ENCODE assay signal across 28 cellular contexts in the genomic region with DNA sequence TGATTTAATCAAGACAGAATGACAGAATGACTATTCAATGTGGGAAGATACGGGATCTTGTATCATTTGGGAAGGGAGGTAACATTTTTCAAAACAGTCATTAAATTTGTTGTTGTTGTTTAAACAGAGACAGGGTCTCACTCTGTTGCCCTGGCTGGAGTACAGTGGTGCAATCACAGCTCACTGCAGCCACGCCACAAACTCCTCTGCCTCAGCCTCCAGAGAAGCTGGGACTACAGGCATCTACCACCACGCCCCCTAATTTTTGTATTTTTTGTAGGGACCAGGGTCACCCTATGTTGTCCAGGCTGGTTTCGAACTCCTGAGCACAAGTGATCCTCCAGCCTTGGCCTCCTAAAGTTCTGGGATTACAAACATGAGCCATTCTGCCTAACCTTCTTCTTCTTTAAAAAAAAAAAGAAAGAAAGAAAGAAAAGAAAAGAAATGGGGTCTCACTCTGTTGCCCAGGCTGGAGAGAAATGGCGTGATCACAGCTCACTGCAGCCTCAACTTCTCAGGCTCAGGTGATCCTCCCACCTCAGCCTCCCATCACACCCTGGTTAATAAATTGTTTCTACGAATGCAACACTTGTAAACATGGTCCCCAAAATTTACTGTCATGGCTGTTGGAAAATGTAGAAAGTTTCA. TPM values are rescaled to one million over a fixed set of nuclear protein-coding genes. Genes with fewer than 3 reads are reported as not detected.
DNase-seq lines count a peak whose midpoint lies in the region; ATAC-seq, FAIRE-seq and TF ChIP-seq lines count a peak whose summit lies in the region.
"Had no signal": no experiment of that assay in that cellular context is flagged by ENCODE, and none has a peak within 500 bp of the region (broad histone marks: within the 10 kb centered on the region; RNA-seq: fewer than 3 reads in every experiment).

No MANE protein-coding gene starts in this region.

- CTCF ChIA-PET in HEK293 (lab: Yijun Ruan, JAX) (interaction anchor here (1.0 kb wide), 1 partner anchor 23 kb away, joined by 3 read pairs; no protein-coding TSS in a partner anchor), H1 (lab: Charles Lee; ENCODE audit: partially characterized antibody) (interaction anchor here (1.3 to 2.3 kb wide), 3 partner anchors 12 to 35 kb away, joined by 3 to 6 read pairs (median 3); no protein-coding TSS in a partner anchor)

- H3K4me3 Mint-ChIP-seq in CD14-positive monocyte, result no peak overlapping the region
- no peak overlapping the region for H3K4me3 Mint-ChIP-seq in HFFc6
- H3K4me3 Mint-ChIP-seq in naive thymus-derived CD8-positive, alpha-beta T cell, result no peak overlapping the region
- H3K4me3 Mint-ChIP-seq: activated CD4-positive, alpha-beta T cell treated with anti-CD3 and anti-CD28 coated beads for 36 hours; activated T-cell treated with anti-CD3 and anti-CD28 coated beads, Interleukin-2, amount 50 U/mL, for 4 hours; effector memory CD8-positive, alpha-beta T cell; T-helper 2 cell treated with Interferon-gamma antibody and Interleukin-4, amounts not matched to agents 5 μg/mL and 100 μg/mL, for 36 hours had no signal

- H3K9me3 Mint-ChIP-seq in CD14-positive monocyte (no peaks in the 10 kb centered on the region), HFFc6 (no peaks in the 10 kb centered on the region)
- no peaks in the 10 kb centered on the region for H3K9me3 Mint-ChIP-seq in naive thymus-derived CD8-positive, alpha-beta T cell
- H3K9me3 Mint-ChIP-seq: activated T-cell treated with anti-CD3 and anti-CD28 coated beads, Interleukin-2, amount 50 U/mL, for 4 hours; effector memory CD8-positive, alpha-beta T cell; T-helper 2 cell treated with Interferon-gamma antibody and Interleukin-4, amounts not matched to agents 5 μg/mL and 100 μg/mL, for 36 hours had no signal

- H3K79me2 ChIP-seq in H1 (ENCODE audit: control insufficient read depth in 1 of 2, insufficient read depth in 2 of 2, low read length in 2 of 2), result peaks cover 36 to 99% of the 10 kb centered on the region in 2 experiments

- H3K23me2 ChIP-seq in H1 (ENCODE audit: low read depth, low read length), result no peaks in the 10 kb centered on the region

- H3K56ac ChIP-seq in H1 (replicated peaks; ENCODE audit: insufficient read length, low read depth, low read length), result no peak overlapping the region

- 92% methylated on average over 6 of the region's 6 CpGs; no CpG with 5 or more reads in 1 of the 2 experiments for WGBS in H1 (ENCODE audit: extremely low coverage in 1 of 2, insufficient coverage in 1 of 2, insufficient read length in 1 of 2, insufficient replicate concordance in 2 of 2, low coverage in 1 of 2, low lambda C conversion rate in 2 of 2, missing lambda C conversion rate in 1 of 2), 2 experiments
- 90 to 95% methylated on average over 6 of the region's 6 CpGs for WGBS in sigmoid colon, 2 donors

- TF ChIP-seq POLR2A in H1 (IDR thresholded peaks at IDR 0.05; ENCODE audit: control extremely low read depth in 1 of 2, low read depth in 2 of 2, low read length in 2 of 2) (no peak), sigmoid colon (IDR thresholded peaks at IDR 0.05) (no peak)

- TF ChIP-seq EP300 in H1 (IDR thresholded peaks at IDR 0.05; ENCODE audit: borderline replicate concordance in 1 of 2, low read depth in 2 of 2, low read length in 2 of 2) (no peak), sigmoid colon (IDR thresholded peaks at IDR 0.05) (no peak)

- no peak overlapping the region for H3K23ac ChIP-seq in H1 (ENCODE audit: insufficient read length)

- no peak overlapping the region for H3K9ac ChIP-seq in H1 (replicated peaks in 1 of 4; ENCODE audit: extremely low read depth in 1 of 4, low read depth in 3 of 4, low read length in 3 of 4)

- H3K4me1 Mint-ChIP-seq in CD14-positive monocyte (peaks cover 67% of the 10 kb centered on the region), HFFc6 (ENCODE audit: low read depth) (peaks cover 41% of the 10 kb centered on the region)
- peaks cover 24 to 65% (median 54%) of the 10 kb centered on the region in 4 donors for H3K4me1 Mint-ChIP-seq in naive thymus-derived CD8-positive, alpha-beta T cell

- H3K4ac ChIP-seq in H1 (replicated peaks; ENCODE audit: insufficient read length, low read depth, low read length), result no peak overlapping the region

- no peak overlapping the region for H4K5ac ChIP-seq in H1 (ENCODE audit: insufficient read length, low read depth, low read length)

- H3K27ac Mint-ChIP-seq in CD14-positive monocyte (peak overlapping the region in 5 of 7 donors; percentile 3 to 68 (median 24)), HFFc6 (no peak overlapping the region)
- H3K27ac Mint-ChIP-seq in naive thymus-derived CD8-positive, alpha-beta T cell, result peak overlapping the region in 2 of 10 donors; percentile 5 to 78
- H3K27ac Mint-ChIP-seq: activated CD4-positive, alpha-beta T cell treated with anti-CD3 and anti-CD28 coated beads for 36 hours; T-helper 2 cell treated with Interferon-gamma antibody and Interleukin-4, amounts not matched to agents 5 μg/mL and 100 μg/mL, for 36 hours had no signal

- H4K91ac ChIP-seq in H1 (replicated peaks; ENCODE audit: insufficient read length, low read length), result no peak overlapping the region

- DNase-seq in CD14-positive monocyte (ENCODE audit: low spot score) (no peak), H1 (ENCODE audit: low read depth in 1 of 2, low spot score in 2 of 2) (no peak), sigmoid colon (no peak), LoVo (ENCODE audit: low spot score) (no peak), HFFc6 (no peak)
- no peak for DNase-seq in naive thymus-derived CD8-positive, alpha-beta T cell
- DNase-seq: activated CD4-positive, alpha-beta T cell treated with anti-CD3 and anti-CD28 coated beads for 36 hours; activated naive CD4-positive, alpha-beta T cell; activated T-cell treated with anti-CD3 and anti-CD28 coated beads, Interleukin-2, amount 50 U/mL, for 4 hours; brain microvascular endothelial cell; Calu3; DMS79 treated with DMSO at 0.1 percent for 48 hours; effector memory CD8-positive, alpha-beta T cell; foreskin fibroblast; GF-D8; NCI-H1092; NCI-H1694 treated with DMSO at 0.1 percent for 48 hours; NCI-H2171; NCI-H510A had no signal

- H3K14ac ChIP-seq in H1 (ENCODE audit: insufficient read length), result no peak overlapping the region

- H2BK5ac ChIP-seq in H1 (ENCODE audit: low read depth, low read length), result no peak overlapping the region

- no peak overlapping the region for H3K18ac ChIP-seq in H1 (ENCODE audit: extremely low read depth, low read length)

- no peak overlapping the region for H2BK15ac ChIP-seq in H1 (ENCODE audit: low read length)

- ATAC-seq in HG03159 (IDR thresholded peaks at IDR 0.05; ENCODE audit: unreplicated experiment), result no peak
- no peak for ATAC-seq in naive thymus-derived CD8-positive, alpha-beta T cell
- ATAC-seq: activated CD4-positive, alpha-beta T cell treated with anti-CD3 and anti-CD28 coated beads for 36 hours; activated T-cell treated with anti-CD3 and anti-CD28 coated beads, Interleukin-2, amount 50 U/mL, for 4 hours; effector memory CD8-positive, alpha-beta T cell had no signal

- no peaks in the 10 kb centered on the region for H3K27me3 ChIP-seq in H1 (replicated peaks in 1 of 4; ENCODE audit: control insufficient read depth in 3 of 4, extremely low read depth in 1 of 4, insufficient read depth in 3 of 4, low read length in 3 of 4)
- H3K27me3 ChIP-seq in sigmoid colon, result no peaks in the 10 kb centered on the region
- H3K27me3 ChIP-seq: brain microvascular endothelial cell, neutrophil, vagina had no signal

- no peak overlapping the region for H2BK20ac ChIP-seq in H1 (ENCODE audit: low read length)

- no peak for TF ChIP-seq CTCF in CD14-positive monocyte (IDR thresholded peaks at IDR 0.05)
- no peak for TF ChIP-seq CTCF in HEK293 (tag by site-specific recombination; IDR thresholded peaks at IDR 0.05)
- TF ChIP-seq CTCF in H1 (IDR thresholded peaks at IDR 0.05; ENCODE audit: control extremely low read depth in 1 of 3, insufficient read depth in 1 of 3, low read depth in 1 of 3, low read length in 3 of 3), result no peak
- no peak for TF ChIP-seq CTCF in sigmoid colon (IDR thresholded peaks at IDR 0.05)
- TF ChIP-seq CTCF in HFFc6 (IDR thresholded peaks at IDR 0.05), result no peak

- no peak overlapping the region for H4K8ac ChIP-seq in H1 (ENCODE audit: extremely low read depth, insufficient read depth, low read length)

- H3K27me3 Mint-ChIP-seq in CD14-positive monocyte (ENCODE audit: low read depth in 3 of 3), result no peaks in the 10 kb centered on the region
- peaks cover 2% of the 10 kb centered on the region for H3K27me3 Mint-ChIP-seq in HFFc6 (ENCODE audit: insufficient read depth)
- no peaks in the 10 kb centered on the region for H3K27me3 Mint-ChIP-seq in naive thymus-derived CD8-positive, alpha-beta T cell
- H3K27me3 Mint-ChIP-seq: activated CD4-positive, alpha-beta T cell treated with anti-CD3 and anti-CD28 coated beads for 36 hours; effector memory CD8-positive, alpha-beta T cell had no signal

- H2AFZ ChIP-seq in H1 (ENCODE audit: low read length), result no peak overlapping the region

- H3K4me1 ChIP-seq in HEK293 (ENCODE audit: control insufficient read depth, insufficient read depth, low read length), result 0 out of 2 replicates have a peak, but pooled peaks cover 3% of the 10 kb centered on the region
- H3K4me1 ChIP-seq in H1 (replicated peaks in 1 of 4; ENCODE audit: control insufficient read depth in 3 of 4, insufficient read depth in 4 of 4, low read length in 3 of 4), result peaks cover 0 to 4% (median 3%) of the 10 kb centered on the region in 4 experiments; a peak in 3 of 7 replicates
- H3K4me1 ChIP-seq in sigmoid colon, result peaks cover 0 to 76% (median 51%) of the 10 kb centered on the region in 4 donors
- H3K4me1 ChIP-seq: prostate gland had no signal

- peaks cover 45 to 49% of the 10 kb centered on the region in 2 experiments for H4K20me1 ChIP-seq in H1 (replicated peaks in 1 of 2; ENCODE audit: control insufficient read depth in 1 of 2, insufficient read depth in 2 of 2, low read length in 2 of 2)

- POLR2A ChIA-PET in HEK293 (lab: Yijun Ruan, JAX), result interaction anchor here (1.2 kb wide), 1 partner anchor 24 kb away, joined by 7 read pairs; a partner anchor contains a TSS
- POLR2A ChIA-PET in H1 (lab: Charles Lee; ENCODE audit: partially characterized antibody), result interaction anchor here (0.9 to 15.6 kb wide), 7 partner anchors 8 to 20 kb away, joined by 3 to 249 read pairs (median 6); a partner anchor contains a TSS
- POLR2A ChIA-PET in naive thymus-derived CD8-positive, alpha-beta T cell (lab: Charles Lee), result no interaction called here

- no peaks in the 10 kb centered on the region for H3K9me3 ChIP-seq in HEK293 (ENCODE audit: control insufficient read depth, insufficient read depth, low read depth, low read length)
- H3K9me3 ChIP-seq in H1 (ENCODE audit: insufficient read depth in 2 of 2, low read depth in 1 of 2, low read length in 1 of 2), result no peaks in the 10 kb centered on the region
- H3K9me3 ChIP-seq in sigmoid colon, result no peaks in the 10 kb centered on the region
- H3K9me3 ChIP-seq: neutrophil, prostate gland, vagina had no signal

- no peak for FAIRE-seq in H1 (lab: Jason Lieb, UNC)
- FAIRE-seq: colon had no signal

- no peak overlapping the region for H2BK120ac ChIP-seq in H1 (replicated peaks; ENCODE audit: low read depth, low read length)

- H3K36me3 ChIP-seq in HEK293 (ENCODE audit: control insufficient read depth in 2 of 2, insufficient read depth in 1 of 2, low read length in 2 of 2) (peaks cover 0 to 22% of the 10 kb centered on the region in 2 experiments; a peak in 2 of 3 replicates), H1 (ENCODE audit: control insufficient read depth in 2 of 4, insufficient read depth in 4 of 4, low read length in 3 of 4) (peaks cover 9 to 44% (median 16%) of the 10 kb centered on the region in 4 experiments; a peak in 7 of 8 replicates), sigmoid colon (peaks cover 0 to 15% (median 6%) of the 10 kb centered on the region in 4 donors)
- H3K36me3 ChIP-seq: prostate gland had no signal

- no peak for TF ChIP-seq RAD21 in H1 (IDR thresholded peaks at IDR 0.05 in 1 of 2, conservative IDR thresholded peaks at IDR 0.05 in 1 of 2; ENCODE audit: low read depth in 2 of 2, low read length in 2 of 2)

- peaks cover 15% of the 10 kb centered on the region for H3K79me1 ChIP-seq in H1 (ENCODE audit: low read depth, low read length)

- H3K27ac ChIP-seq in HEK293 (ENCODE audit: extremely low read depth, low read depth, low read length) (no peak overlapping the region), H1 (ENCODE audit: low read depth, low read length) (no peak overlapping the region), sigmoid colon (peak overlapping the region in 3 of 4 donors; percentile 2 to 72 (median 59))
- H3K27ac ChIP-seq: brain microvascular endothelial cell, C4-2B, prostate gland, vagina had no signal

- H2AK5ac ChIP-seq in H1 (ENCODE audit: low read depth, low read length), result no peak overlapping the region

- intact Hi-C loops in CD14-positive monocyte (cut with micrococcal nuclease), result no loop called here
- intact Hi-C loops in sigmoid colon (cut with DNase I), result no loop called here

- H3K4me2 ChIP-seq in H1 (ENCODE audit: insufficient read depth in 1 of 2, low read depth in 2 of 2, low read length in 2 of 2), result no peak overlapping the region

- H2BK12ac ChIP-seq in H1 (ENCODE audit: low read depth, low read length), result no peak overlapping the region

- H3K36me3 Mint-ChIP-seq in CD14-positive monocyte (peaks cover 19 to 55% of the 10 kb centered on the region in 2 donors), HFFc6 (ENCODE audit: low read depth) (peaks cover 44% of the 10 kb centered on the region)
- peaks cover 0 to 52% (median 9%) of the 10 kb centered on the region in 3 donors for H3K36me3 Mint-ChIP-seq in naive thymus-derived CD8-positive, alpha-beta T cell

- H3K4me3 ChIP-seq in HEK293 (ENCODE audit: low read depth, low read length) (no peak overlapping the region), H1 (ENCODE audit: extremely low read depth in 1 of 4, insufficient read depth in 2 of 4, low read depth in 3 of 4, low read length in 4 of 4) (no peak overlapping the region), sigmoid colon (no peak overlapping the region)
- H3K4me3 ChIP-seq: prostate gland, skin epidermis, vagina had no signal

RNA-seq across cellular contexts. Expression of a gene that starts 24.3 kb away (rescaled TPM):
- 10 to 100 TPM in 1 of 2 donors, 1 to 10 TPM in 1; 6.9 to 12.2 TPM for polyA plus RNA-seq in CD14-positive monocyte
- 241 and 244 TPM in 2 replicates for total RNA-seq in H1 (2021; fragmentation: NEBNext Ultra II Directional; extraction: Animal tissue kit (Norgen Biotek cat#: 25700))
- 57.2 and 62.9 TPM in 2 replicates for polyA plus RNA-seq in H1 (2011; rRNA removed)
- 78.4 TPM for polyA plus RNA-seq in H1 (2011; cell fraction: cytosol; rRNA removed)
- polyA plus RNA-seq in H1 (2011; cell fraction: nucleus; rRNA removed), result 44.9 TPM
- 133 to 194 TPM (median 144 TPM) in 4 replicates for polyA plus RNA-seq in H1 (2012, experiment 1 of 2)
- polyA plus RNA-seq in H1 (2012, experiment 2 of 2), result 49.5 TPM
- polyA plus RNA-seq in H1 (2013, experiment 1 of 2), result 120 TPM
- polyA plus RNA-seq in H1 (2013, experiment 2 of 2), result 119 TPM
- 96.5 and 98.8 TPM in 2 replicates for polyA minus RNA-seq in H1 (2011; rRNA and poly(A)+ RNA removed)
- polyA minus RNA-seq in H1 (2011; cell fraction: cytosol; rRNA and poly(A)+ RNA removed), result 105 TPM
- 54.5 TPM for polyA minus RNA-seq in H1 (2011; cell fraction: nucleus; rRNA and poly(A)+ RNA removed)
- 10 to 100 TPM; 42.5 to 59.0 (median 52.3) TPM for total RNA-seq in sigmoid colon
- polyA plus RNA-seq in sigmoid colon, result 10 to 100 TPM; 45.6 to 64.0 (median 62.4) TPM
- total RNA-seq in HFFc6 (2021; fragmentation: NEBNext Ultra II Directional; extraction: Animal tissue kit (Norgen Biotek cat#: 25700)), result 100 to 1,000 TPM; 171 to 210 (median 180) TPM
- 10 to 100 TPM; 36.5 to 38.2 TPM for total RNA-seq in naive thymus-derived CD8-positive, alpha-beta T cell
- 1 to 10 TPM; 1.4 to 1.9 (median 1.7) TPM for polyA plus RNA-seq in naive thymus-derived CD8-positive, alpha-beta T cell

RNA-seq across cellular contexts. Expression of a gene that starts 32.0 kb away (rescaled TPM):
- polyA plus RNA-seq in CD14-positive monocyte, result 1 to 10 TPM; 8.3 to 8.9 TPM
- 165 and 194 TPM in 2 replicates for total RNA-seq in H1 (2021; fragmentation: NEBNext Ultra II Directional; extraction: Animal tissue kit (Norgen Biotek cat#: 25700))
- 254 and 440 TPM in 2 replicates for polyA plus RNA-seq in H1 (2011; rRNA removed)
- polyA plus RNA-seq in H1 (2011; cell fraction: cytosol; rRNA removed), result 140 TPM
- polyA plus RNA-seq in H1 (2011; cell fraction: nucleus; rRNA removed), result 158 TPM
- polyA plus RNA-seq in H1 (2012, experiment 1 of 2), result 103 to 239 TPM (median 205 TPM) in 4 replicates
- 130 TPM for polyA plus RNA-seq in H1 (2012, experiment 2 of 2)
- polyA plus RNA-seq in H1 (2013, experiment 1 of 2), result 200 TPM
- 202 TPM for polyA plus RNA-seq in H1 (2013, experiment 2 of 2)
- polyA minus RNA-seq in H1 (2011; rRNA and poly(A)+ RNA removed), result 12.2 and 16.7 TPM in 2 replicates
- 52.6 TPM for polyA minus RNA-seq in H1 (2011; cell fraction: cytosol; rRNA and poly(A)+ RNA removed)
- 46.7 TPM for polyA minus RNA-seq in H1 (2011; cell fraction: nucleus; rRNA and poly(A)+ RNA removed)
- total RNA-seq in sigmoid colon, result 1,000 to 10,000 TPM in 3 of 4 donors, 100 to 1,000 TPM in 1; 929 to 2,528 (median 1,357) TPM
- polyA plus RNA-seq in sigmoid colon, result 100 to 1,000 TPM; 202 to 340 (median 208) TPM
- 1,000 to 10,000 TPM; 1,016 to 1,211 (median 1,126) TPM for total RNA-seq in HFFc6 (2021; fragmentation: NEBNext Ultra II Directional; extraction: Animal tissue kit (Norgen Biotek cat#: 25700))
- total RNA-seq in naive thymus-derived CD8-positive, alpha-beta T cell, result 10 to 100 TPM; 48.5 to 49.4 TPM
- polyA plus RNA-seq in naive thymus-derived CD8-positive, alpha-beta T cell, result 100 to 1,000 TPM in 2 of 3 donors, 10 to 100 TPM in 1; 96.4 to 128 (median 125) TPM

Comparison
In these comparisons a context has a peak if more than half of its experiments do, and no peak if none do; other contexts are left out.
1. H3K27ac ChIP-seq: peak in sigmoid colon (3 of 4); none in HEK293 (single experiment) and H1 (single experiment).